In genomic region chr1:34911465-34911864, GRCh38 we compare ENCODE assay signal across 37 cellular contexts. TPM values are rescaled to one million over a fixed set of nuclear protein-coding genes. Genes with fewer than 3 reads are reported as not detected.
"Had no signal": no experiment of that assay in that cellular context is flagged by ENCODE, and none has a peak within 500 bp of the region (broad histone marks: within the 10 kb centered on the region; RNA-seq: fewer than 3 reads in every experiment).

No MANE protein-coding gene starts in this region.

- H3K4me1 Mint-ChIP-seq: activated B cell treated with CpG ODN at 0.5 μM for 24 hours; activated naive CD4-positive, alpha-beta T cell treated with anti-CD3 and anti-CD28 coated beads, Interleukin-2, amount 50 U/mL, for 24 hours; activated naive CD8-positive, alpha-beta T cell treated with anti-CD3 and anti-CD28 coated beads for 36 hours; activated naive CD8-positive, alpha-beta T cell treated with anti-CD3 and anti-CD28 coated beads, Interleukin-2, amount 50 U/mL, for 24 hours; activated T-helper 17 cell treated with anti-CD3 and anti-CD28 coated beads, Interleukin-2, amount 50 U/mL, for 72 hours; brain had no signal

- ATAC-seq: activated CD4-positive, CD25-positive, alpha-beta regulatory T cell treated with anti-CD3 and anti-CD28 coated beads, Interleukin-2, amount 50 U/mL, for 24 hours; activated CD8-positive, alpha-beta T cell treated with anti-CD3 and anti-CD28 coated beads for 36 hours; activated naive CD8-positive, alpha-beta T cell treated with anti-CD3 and anti-CD28 coated beads, Interleukin-2, amount 50 U/mL, for 24 hours; activated T-cell treated with anti-CD3 and anti-CD28 coated beads, Interleukin-2, amount 50 U/mL, for 4 hours; activated T-helper 17 cell treated with anti-CD3 and anti-CD28 coated beads, Interleukin-2, amount 50 U/mL, for 72 hours; effector memory CD8-positive, alpha-beta T cell; gastroesophageal sphincter; heart right ventricle had no signal

- DNase-seq: activated B cell treated with CpG ODN at 0.5 μM for 24 hours; activated CD4-positive, alpha-beta T cell treated with anti-CD3 and anti-CD28 coated beads for 48 hours; activated CD4-positive, alpha-beta T cell treated with anti-CD3 and anti-CD28 coated beads, Interleukin-2, amount 50 U/mL, for 1 hour; activated CD4-positive, alpha-beta T cell treated with anti-CD3 and anti-CD28 coated beads, Interleukin-2, amount 50 U/mL, for 48 hours; activated CD8-positive, alpha-beta memory T cell treated with anti-CD3 and anti-CD28 coated beads for 24 hours; activated CD8-positive, alpha-beta T cell treated with anti-CD3 and anti-CD28 coated beads for 36 hours; activated effector memory CD4-positive, alpha-beta T cell treated with Interleukin-2 at 50 U/mL for 16 hours; activated gamma-delta T cell treated with Interleukin-2 at 50 U/mL for 16 hours; activated naive CD4-positive, alpha-beta T cell treated with Interleukin-2 at 50 U/mL for 16 hours; activated naive CD8-positive, alpha-beta T cell treated with anti-CD3 and anti-CD28 coated beads for 36 hours; activated naive CD8-positive, alpha-beta T cell treated with anti-CD3 and anti-CD28 coated beads, Interleukin-2, amount 50 U/mL, for 24 hours; activated T-cell treated with anti-CD3 and anti-CD28 coated beads, Interleukin-2, amount 50 U/mL, for 4 hours; adrenal gland; central memory CD4-positive, alpha-beta T cell; cerebellar nuclear complex; effector CD4-positive, alpha-beta T cell; effector memory CD8-positive, alpha-beta T cell; erythroblast; esophagus squamous epithelium; foreskin melanocyte; heart right ventricle; T1000; WERI-Rb-1 had no signal

- H3K4me3 Mint-ChIP-seq: activated B cell treated with CpG ODN at 0.5 μM for 24 hours; activated CD8-positive, alpha-beta T cell treated with anti-CD3 and anti-CD28 coated beads for 36 hours; activated naive CD4-positive, alpha-beta T cell treated with anti-CD3 and anti-CD28 coated beads, Interleukin-2, amount 50 U/mL, for 24 hours; activated naive CD8-positive, alpha-beta T cell treated with anti-CD3 and anti-CD28 coated beads for 36 hours; activated naive CD8-positive, alpha-beta T cell treated with anti-CD3 and anti-CD28 coated beads, Interleukin-2, amount 50 U/mL, for 24 hours; activated T-cell treated with anti-CD3 and anti-CD28 coated beads, Interleukin-2, amount 50 U/mL, for 4 hours; activated T-helper 17 cell treated with anti-CD3 and anti-CD28 coated beads, Interleukin-2, amount 50 U/mL, for 72 hours; brain; dendritic cell treated with granulocyte-macrophage colony-stimulating factor and Interleukin-4, amounts not matched to agents 40 ng/mL and 50 ng/mL, for 4 days; effector memory CD8-positive, alpha-beta T cell; T-helper 1 cell treated with Interleukin-12 subunit alpha and Interleukin-12 subunit beta and Interleukin-4 antibody, amounts not matched to agents 30 μg/mL and 1 μg/mL, for 36 hours; T-helper 2 cell treated with Interferon-gamma antibody and Interleukin-4, amounts not matched to agents 5 μg/mL and 100 μg/mL, for 36 hours had no signal

- H3K27ac Mint-ChIP-seq: activated B cell treated with CpG ODN at 0.5 μM for 24 hours; activated CD8-positive, alpha-beta T cell treated with anti-CD3 and anti-CD28 coated beads for 36 hours; activated naive CD4-positive, alpha-beta T cell treated with anti-CD3 and anti-CD28 coated beads, Interleukin-2, amount 50 U/mL, for 24 hours; activated naive CD8-positive, alpha-beta T cell treated with anti-CD3 and anti-CD28 coated beads for 36 hours; activated naive CD8-positive, alpha-beta T cell treated with anti-CD3 and anti-CD28 coated beads, Interleukin-2, amount 50 U/mL, for 24 hours; activated T-helper 17 cell treated with anti-CD3 and anti-CD28 coated beads, Interleukin-2, amount 50 U/mL, for 72 hours; brain; dendritic cell treated with granulocyte-macrophage colony-stimulating factor and Interleukin-4, amounts not matched to agents 40 ng/mL and 50 ng/mL, for 4 days; effector memory CD8-positive, alpha-beta T cell; T-helper 1 cell treated with Interleukin-12 subunit alpha and Interleukin-12 subunit beta and Interleukin-4 antibody, amounts not matched to agents 30 μg/mL and 1 μg/mL, for 36 hours; T-helper 2 cell treated with Interferon-gamma antibody and Interleukin-4, amounts not matched to agents 5 μg/mL and 100 μg/mL, for 36 hours had no signal

- H3K9me3 Mint-ChIP-seq: activated B cell treated with CpG ODN at 0.5 μM for 24 hours; activated CD8-positive, alpha-beta T cell treated with anti-CD3 and anti-CD28 coated beads for 36 hours; activated naive CD4-positive, alpha-beta T cell treated with anti-CD3 and anti-CD28 coated beads, Interleukin-2, amount 50 U/mL, for 24 hours; activated naive CD8-positive, alpha-beta T cell treated with anti-CD3 and anti-CD28 coated beads for 36 hours; activated naive CD8-positive, alpha-beta T cell treated with anti-CD3 and anti-CD28 coated beads, Interleukin-2, amount 50 U/mL, for 24 hours; activated T-cell treated with anti-CD3 and anti-CD28 coated beads, Interleukin-2, amount 50 U/mL, for 4 hours; brain; dendritic cell treated with granulocyte-macrophage colony-stimulating factor and Interleukin-4, amounts not matched to agents 40 ng/mL and 50 ng/mL, for 4 days; effector memory CD8-positive, alpha-beta T cell; T-helper 1 cell treated with Interleukin-12 subunit alpha and Interleukin-12 subunit beta and Interleukin-4 antibody, amounts not matched to agents 30 μg/mL and 1 μg/mL, for 36 hours; T-helper 2 cell treated with Interferon-gamma antibody and Interleukin-4, amounts not matched to agents 5 μg/mL and 100 μg/mL, for 36 hours had no signal

- H3K27me3 Mint-ChIP-seq: activated B cell treated with CpG ODN at 0.5 μM for 24 hours; activated naive CD8-positive, alpha-beta T cell treated with anti-CD3 and anti-CD28 coated beads, Interleukin-2, amount 50 U/mL, for 24 hours; brain had no signal

- H3K27ac ChIP-seq: adrenal gland, ascending aorta, breast epithelium, cardiac muscle cell, coronary artery, esophagus squamous epithelium, gastroesophageal sphincter, heart right ventricle, hepatocyte, WERI-Rb-1 had no signal

- H3K36me3 Mint-ChIP-seq: activated naive CD4-positive, alpha-beta T cell treated with anti-CD3 and anti-CD28 coated beads, Interleukin-2, amount 50 U/mL, for 24 hours; activated naive CD8-positive, alpha-beta T cell treated with anti-CD3 and anti-CD28 coated beads for 36 hours; brain had no signal

RNA-seq across cellular contexts. Expression of gene DLGAP3, which starts 18.0 kb away (rescaled TPM):
- total RNA-seq: ascending aorta, fibroblast of lung had no signal
